8 cellular contexts compared by ENCODE assay signal in the genomic region with DNA sequence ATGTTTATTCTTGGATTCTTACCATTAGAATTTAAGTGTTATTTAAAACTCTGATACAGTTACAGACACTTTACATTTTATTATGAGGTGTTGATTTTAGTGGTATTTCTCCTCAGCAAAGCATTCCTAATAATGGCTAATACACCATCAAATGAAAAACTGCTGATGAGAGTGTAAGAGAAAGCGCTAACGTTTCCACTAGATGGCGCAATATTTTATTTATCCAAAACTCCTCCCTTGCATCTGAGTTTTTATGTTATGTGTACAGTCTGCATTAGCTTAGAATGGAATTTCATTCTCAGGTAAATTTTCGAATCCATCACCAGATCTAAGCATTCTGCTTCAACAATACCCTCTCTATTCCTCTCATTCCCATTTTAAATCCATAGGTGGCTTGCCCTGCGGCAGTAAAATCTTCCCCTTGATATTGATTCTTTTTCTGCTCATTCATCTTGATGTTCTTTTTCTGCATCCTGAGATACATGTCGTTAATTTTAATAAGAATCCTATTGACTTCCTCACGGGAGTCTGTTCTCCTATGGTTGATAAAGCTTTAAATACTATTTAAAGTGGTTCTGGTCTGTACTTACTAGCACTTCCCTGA. TPM values are rescaled to one million over a fixed set of nuclear protein-coding genes. Genes with fewer than 3 reads are reported as not detected.
A peak's percentile ranks its signal among the peaks of the same experiment; 100 is the strongest.
DNase-seq lines count a peak whose midpoint lies in the region; ATAC-seq, FAIRE-seq and TF ChIP-seq lines count a peak whose summit lies in the region.

No MANE protein-coding gene starts in this region.

- H3K9ac ChIP-seq in neuronal stem cell (ENCODE audit: low read depth, low read length, poor library complexity) = no peak overlapping the region

- H3K4me1 ChIP-seq in esophagus squamous epithelium (no peaks in the 10 kb centered on the region), neuronal stem cell (ENCODE audit: control insufficient read depth in 2 of 2, insufficient read depth in 1 of 2, low read depth in 1 of 2, low read length in 2 of 2) (no peaks in the 10 kb centered on the region)

- H3K23ac ChIP-seq in neuronal stem cell (ENCODE audit: low read depth, low read length, poor library complexity) = no peak overlapping the region

- DNase-seq in SHP77 (lab: John Stamatoyannopoulos, UW) = peak; percentile 11 to 38
- DNase-seq in SHP77 treated with DMSO at 0.1 percent for 48 hours (lab: John Stamatoyannopoulos, UW) = no peak
- peak; percentile 36 for DNase-seq in Jurkat, Clone E6-1 (ENCODE audit: low read depth, low spot score)
- peak; percentile 35 for DNase-seq in RCC 7860 (ENCODE audit: low spot score)
- no peak for DNase-seq in esophagus squamous epithelium (lab: John Stamatoyannopoulos, UW)
- DNase-seq in neuronal stem cell (ENCODE audit: low spot score) = peak; percentile 24
- DNase-seq in amniotic stem cell (lab: John Stamatoyannopoulos, UW) = no peak

- no peaks in the 10 kb centered on the region for H3K27me3 ChIP-seq in esophagus squamous epithelium
- no peaks in the 10 kb centered on the region for H3K27me3 ChIP-seq in neuronal stem cell (ENCODE audit: control insufficient read depth in 3 of 3, insufficient read depth in 3 of 3, low read depth in 1 of 3, low read length in 3 of 3)

- no peak overlapping the region for H3K4ac ChIP-seq in neuronal stem cell (ENCODE audit: low read length)

- H3K4me2 ChIP-seq in neuronal stem cell (ENCODE audit: insufficient read depth, low read length, poor library complexity, severe bottlenecking) = no peak overlapping the region

- H3K36me3 ChIP-seq in esophagus squamous epithelium (no peaks in the 10 kb centered on the region), neuronal stem cell (replicated peaks in 1 of 2; ENCODE audit: control insufficient read depth in 2 of 2, insufficient read depth in 2 of 2, low read length in 2 of 2) (peaks cover 0 to 3% of the 10 kb centered on the region in 2 donors)

- no peak overlapping the region for H3K27ac ChIP-seq in esophagus squamous epithelium
- H3K27ac ChIP-seq in neuronal stem cell (replicated peaks; ENCODE audit: low read length) = no peak overlapping the region

- H3K79me1 ChIP-seq in neuronal stem cell (ENCODE audit: low read depth, low read length) = no peaks in the 10 kb centered on the region

- FAIRE-seq in RCC 7860 (lab: Jason Lieb, UNC) = peak; percentile 78

- H2AFZ ChIP-seq in neuronal stem cell (ENCODE audit: low read length) = peak overlapping the region; percentile 21

- no peak for TF ChIP-seq POLR2A in esophagus squamous epithelium (IDR thresholded peaks at IDR 0.05)

- TF ChIP-seq CTCF in esophagus squamous epithelium (IDR thresholded peaks at IDR 0.05) = peak; percentile 42 to 65 (median 58)

- no peak overlapping the region for H2BK15ac ChIP-seq in neuronal stem cell (ENCODE audit: low read length)

- no peak overlapping the region for H2BK5ac ChIP-seq in neuronal stem cell (ENCODE audit: low read length)

- H2BK120ac ChIP-seq in neuronal stem cell (ENCODE audit: low read depth, low read length) = no peak overlapping the region

- H4K8ac ChIP-seq in neuronal stem cell (ENCODE audit: low read depth, low read length) = no peak overlapping the region

- H3K9me3 ChIP-seq in esophagus squamous epithelium (no peaks in the 10 kb centered on the region), neuronal stem cell (replicated peaks in 1 of 2; ENCODE audit: control insufficient read depth in 2 of 2, insufficient read depth in 1 of 2, low read depth in 1 of 2, low read length in 2 of 2) (no peaks in the 10 kb centered on the region)

- no peak overlapping the region for H3K18ac ChIP-seq in neuronal stem cell (ENCODE audit: low read length)

- H4K91ac ChIP-seq in neuronal stem cell (ENCODE audit: low read depth, low read length, poor library complexity) = no peak overlapping the region

- no peak overlapping the region for H2AK5ac ChIP-seq in neuronal stem cell (ENCODE audit: low read depth, low read length)

- intact Hi-C loops in esophagus squamous epithelium (cut with DNase I) = no loop called here

- peak; percentile 99 for ATAC-seq in GM21786 (IDR thresholded peaks at IDR 0.05; ENCODE audit: unreplicated experiment)

- no peak overlapping the region for H2BK12ac ChIP-seq in neuronal stem cell (ENCODE audit: low read length)

- 16 to 20% methylated on average over 7 of the region's 7 CpGs for WGBS in esophagus squamous epithelium, 2 donors
- WGBS in neuronal stem cell (ENCODE audit: extremely low coverage in 2 of 2, insufficient read length in 2 of 2, insufficient replicate concordance in 1 of 2), 2 donors = no CpG with 5 or more reads among the region's 7 CpGs

- H3K4me3 ChIP-seq in Jurkat, Clone E6-1 (ENCODE audit: low read length) = no peak overlapping the region
- H3K4me3 ChIP-seq in esophagus squamous epithelium (no peak overlapping the region), neuronal stem cell (ENCODE audit: low read length in 2 of 2) (no peak overlapping the region)

- H3K14ac ChIP-seq in neuronal stem cell (ENCODE audit: low read length) = no peak overlapping the region

RNA-seq across cellular contexts. Expression of a gene that starts 53.9 kb away (rescaled TPM):
- polyA plus RNA-seq in Jurkat, Clone E6-1 (2012; ENCODE audit: insufficient read depth, insufficient read length) = 68.7 TPM
- 10 to 100 TPM; 16.0 to 58.6 (median 42.4) TPM for total RNA-seq in esophagus squamous epithelium
- polyA plus RNA-seq in neuronal stem cell (2013, experiment 1 of 2) = 93.4 TPM
- 94.0 TPM for polyA plus RNA-seq in neuronal stem cell (2013, experiment 2 of 2)

RNA-seq across cellular contexts. Expression of a gene that starts 54.1 kb away (rescaled TPM):
- 2.0 TPM for polyA plus RNA-seq in Jurkat, Clone E6-1 (2012; ENCODE audit: insufficient read depth, insufficient read length)
- 1 to 10 TPM in 2 of 4 donors, under 1 TPM in 1, not detected in 1; 0.35 to 3.4 (median 1.1) TPM for total RNA-seq in esophagus squamous epithelium
- polyA plus RNA-seq in neuronal stem cell (2013, experiment 1 of 2) = 3.0 TPM
- polyA plus RNA-seq in neuronal stem cell (2013, experiment 2 of 2) = 2.9 TPM

Comparison
In these comparisons a context has a peak if more than half of its experiments do, and no peak if none do; other contexts are left out.
1. DNase-seq: peak in SHP77 (2 of 2), Jurkat, Clone E6-1 (single experiment), RCC 7860 (single experiment) and neuronal stem cell (single experiment); none in SHP77 treated with DMSO at 0.1 percent for 48 hours (single experiment), esophagus squamous epithelium (single experiment) and amniotic stem cell (single experiment).